Comparison of ENCODE assay signal across 8 cellular contexts in the genomic region with DNA sequence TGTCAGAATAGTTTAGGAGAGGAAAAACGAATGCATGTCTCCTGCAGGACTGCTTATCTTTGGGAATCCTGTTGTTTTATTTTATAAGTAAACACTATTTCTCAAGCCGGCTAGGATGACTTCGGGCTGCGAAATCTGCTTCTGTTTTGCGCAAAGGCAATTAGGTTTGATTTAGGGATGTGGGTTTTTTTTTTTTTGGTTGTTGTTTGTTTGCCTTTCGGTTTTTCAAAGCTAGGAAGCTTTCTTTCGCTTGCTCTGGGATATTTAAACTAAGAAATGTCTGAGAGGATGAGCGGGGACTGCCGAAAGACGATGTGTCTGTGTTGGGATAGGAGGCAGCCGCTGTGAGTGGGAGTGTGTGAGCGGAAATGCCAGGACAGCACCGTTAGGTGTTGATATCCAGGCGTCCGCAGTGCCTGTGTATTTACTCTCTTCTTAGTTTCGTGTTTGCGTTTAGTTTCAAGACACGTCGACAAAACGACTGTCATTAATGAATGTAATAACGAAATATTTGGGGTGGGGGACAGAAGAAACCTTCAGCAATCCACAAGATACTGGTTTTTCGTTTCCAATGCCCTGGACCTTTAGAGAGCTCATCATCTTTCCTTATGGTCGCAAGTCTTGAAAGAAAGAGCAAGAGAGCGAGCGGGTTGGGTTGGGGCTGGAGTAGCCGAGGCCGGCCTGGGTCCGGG. TPM values are rescaled to one million over a fixed set of nuclear protein-coding genes. Genes with fewer than 3 reads are reported as not detected.
DNase-seq lines count a peak whose midpoint lies in the region; ATAC-seq and TF ChIP-seq lines count a peak whose summit lies in the region.

No MANE protein-coding gene starts in this region.

- DNase-seq in HFF-Myc (ENCODE audit: extremely low read depth, low read depth) (no peak), NOMO-1 (lab: John Stamatoyannopoulos, UW; ENCODE audit: unreplicated experiment in 2 of 2) (no peak)
- no peak for DNase-seq in stimulated activated naive CD4-positive, alpha-beta T cell treated with Interleukin-2 at 50 U/mL for 16 hours (lab: John Stamatoyannopoulos, UW)

- H3K4me2 ChIP-seq in BLaER1 treated with 17β-estradiol and CSF1 and Interleukin-3, amounts not matched to agents 10 nM and 100 nM: peak overlapping the region in 10 of 11 experiments; percentile 24 to 89 (median 63); a peak in 14 of 22 replicates

- TF ChIP-seq CTCF in HFF-Myc (IDR thresholded peaks at IDR 0.05; ENCODE audit: low read depth, low read length, missing control alignments) (no peak), WI38 (IDR thresholded peaks at IDR 0.05; ENCODE audit: low read depth, low read length) (no peak)

- peaks cover 0 to 17% (median 4%) of the 10 kb centered on the region in 11 experiments; a peak in 18 of 22 replicates for H3K9me3 ChIP-seq in BLaER1 treated with 17β-estradiol and CSF1 and Interleukin-3, amounts not matched to agents 10 nM and 100 nM (replicated peaks in 1 of 11)
- no peaks in the 10 kb centered on the region for H3K9me3 ChIP-seq in mesodermal cell (ENCODE audit: control insufficient read depth, low read length)

- peaks cover 23 to 66% (median 46%) of the 10 kb centered on the region in 10 experiments for H3K4me1 ChIP-seq in BLaER1 treated with 17β-estradiol and CSF1 and Interleukin-3, amounts not matched to agents 10 nM and 100 nM
- peaks cover 15% of the 10 kb centered on the region for H3K4me1 ChIP-seq in mesodermal cell (ENCODE audit: control insufficient read depth, insufficient read depth, low read length, poor library complexity, severe bottlenecking)

- H3K27me3 ChIP-seq in BLaER1 treated with 17β-estradiol and CSF1 and Interleukin-3, amounts not matched to agents 10 nM and 100 nM: peaks cover 68 to 87% (median 80%) of the 10 kb centered on the region in 11 experiments

- H3K4me3 ChIP-seq in BLaER1 treated with 17β-estradiol and CSF1 and Interleukin-3, amounts not matched to agents 10 nM and 100 nM: peak overlapping the region in 7 of 10 experiments; percentile 27 to 54 (median 41); a peak in 9 of 20 replicates
- H3K4me3 ChIP-seq in HFF-Myc (replicated peaks; ENCODE audit: low read depth, low read length) (peak overlapping the region; percentile 75), WI38 (ENCODE audit: low read depth, low read length) (peak overlapping the region; percentile 58), mesodermal cell (ENCODE audit: extremely low read depth, insufficient read depth, low read length, poor library complexity, severe bottlenecking) (peak overlapping the region; percentile 48)

- H3K36me3 ChIP-seq in BLaER1 treated with 17β-estradiol and CSF1 and Interleukin-3, amounts not matched to agents 10 nM and 100 nM: no peaks in the 10 kb centered on the region
- no peaks in the 10 kb centered on the region for H3K36me3 ChIP-seq in mesodermal cell (ENCODE audit: control insufficient read depth, insufficient read depth, low read length)

- ATAC-seq in GM21786 (IDR thresholded peaks at IDR 0.05; ENCODE audit: unreplicated experiment): no peak
- no peak for ATAC-seq in HG03135 (IDR thresholded peaks at IDR 0.05; ENCODE audit: unreplicated experiment)

- WGBS in mesodermal cell (ENCODE audit: insufficient coverage in 2 of 2), 2 experiments: 2 to 3% methylated on average over 19 to 25 of the region's 28 CpGs

- H3K9ac ChIP-seq in BLaER1 treated with 17β-estradiol and CSF1 and Interleukin-3, amounts not matched to agents 10 nM and 100 nM: no peak overlapping the region

- no peak overlapping the region for H3K27ac ChIP-seq in BLaER1 treated with 17β-estradiol and CSF1 and Interleukin-3, amounts not matched to agents 10 nM and 100 nM
- no peak overlapping the region for H3K27ac ChIP-seq in mesodermal cell (ENCODE audit: low read depth, low read length, severe bottlenecking)

- peaks cover 0 to 62% (median 51%) of the 10 kb centered on the region in 11 experiments; a peak in 20 of 22 replicates for H4K20me1 ChIP-seq in BLaER1 treated with 17β-estradiol and CSF1 and Interleukin-3, amounts not matched to agents 10 nM and 100 nM

RNA-seq across cellular contexts. Expression of a gene that starts 0.6 kb away (rescaled TPM):
- polyA plus RNA-seq in mesodermal cell (2013, experiment 1 of 2): 1.3 TPM
- polyA plus RNA-seq in mesodermal cell (2013, experiment 2 of 2): 0.86 TPM

RNA-seq across cellular contexts. Expression of a gene that starts 25.9 kb away (rescaled TPM):
- polyA plus RNA-seq in mesodermal cell (2013, experiment 1 of 2): 124 TPM
- 120 TPM for polyA plus RNA-seq in mesodermal cell (2013, experiment 2 of 2)
